Comparison of ENCODE assay signal across 31 cellular contexts in genomic region chr20:37154684-37155298, GRCh38.
"Had no signal": no experiment of that assay in that cellular context is flagged by ENCODE, and none has a peak within 500 bp of the region (broad histone marks: within the 10 kb centered on the region; RNA-seq: fewer than 3 reads in every experiment).

No MANE protein-coding gene starts in this region.

- H3K4me3 Mint-ChIP-seq: activated CD4-positive, alpha-beta T cell treated with anti-CD3 and anti-CD28 coated beads, Interleukin-2, amount 10 ng/mL, durations not matched to agents 7 days and 5 days; activated naive CD4-positive, alpha-beta T cell treated with anti-CD3 and anti-CD28 coated beads for 36 hours; activated naive CD4-positive, alpha-beta T cell treated with anti-CD3 and anti-CD28 coated beads, Interleukin-2, amount 50 U/mL, for 24 hours; activated naive CD8-positive, alpha-beta T cell treated with anti-CD3 and anti-CD28 coated beads for 36 hours; activated naive CD8-positive, alpha-beta T cell treated with anti-CD3 and anti-CD28 coated beads, Interleukin-2, amount 50 U/mL, for 24 hours; activated T-cell treated with anti-CD3 and anti-CD28 coated beads, Interleukin-2, amount 50 U/mL, for 4 hours; activated T-helper 1 cell treated with anti-CD3 and anti-CD28 coated beads, Interleukin-12 subunit alpha, Interleukin-12 subunit beta, Interleukin-2, Interleukin-4 antibody, amounts not matched to agents 30 ng/mL and 10 ng/mL and 1 ng/mL, durations not matched to agents 14 hours and 24 hours and 36 hours; effector memory CD8-positive, alpha-beta T cell; WTC11 had no signal

- H3K27ac ChIP-seq: adrenal gland, body of pancreas, esophagus squamous epithelium, gastroesophageal sphincter, heart right ventricle, hepatocyte, VCaP had no signal

- H3K36me3 ChIP-seq: adrenal gland, esophagus squamous epithelium had no signal

- H3K27me3 ChIP-seq: adrenal gland, body of pancreas, esophagus squamous epithelium, gastroesophageal sphincter, heart right ventricle, hepatocyte had no signal

- H3K27ac Mint-ChIP-seq: activated CD4-positive, alpha-beta T cell treated with anti-CD3 and anti-CD28 coated beads, Interleukin-2, amount 10 ng/mL, durations not matched to agents 7 days and 5 days; activated naive CD4-positive, alpha-beta T cell treated with anti-CD3 and anti-CD28 coated beads for 36 hours; activated naive CD4-positive, alpha-beta T cell treated with anti-CD3 and anti-CD28 coated beads, Interleukin-2, amount 50 U/mL, for 24 hours; activated naive CD8-positive, alpha-beta T cell treated with anti-CD3 and anti-CD28 coated beads for 36 hours; activated naive CD8-positive, alpha-beta T cell treated with anti-CD3 and anti-CD28 coated beads, Interleukin-2, amount 50 U/mL, for 24 hours; activated T-helper 1 cell treated with anti-CD3 and anti-CD28 coated beads, Interleukin-12 subunit alpha, Interleukin-12 subunit beta, Interleukin-2, Interleukin-4 antibody, amounts not matched to agents 30 ng/mL and 10 ng/mL and 1 ng/mL, durations not matched to agents 14 hours and 24 hours and 36 hours; activated T-helper 2 cell treated with anti-CD3 and anti-CD28 coated beads, Interferon-gamma antibody, Interleukin-2, Interleukin-4, amounts not matched to agents 10 μg/mL and 5 μg/mL and 100 μg/mL, durations not matched to agents 14 hours and 24 hours and 36 hours; effector memory CD8-positive, alpha-beta T cell; WTC11 had no signal

- H3K4me1 Mint-ChIP-seq: activated CD4-positive, alpha-beta T cell treated with anti-CD3 and anti-CD28 coated beads, Interleukin-2, amount 10 ng/mL, durations not matched to agents 7 days and 5 days; activated naive CD4-positive, alpha-beta T cell treated with anti-CD3 and anti-CD28 coated beads, Interleukin-2, amount 50 U/mL, for 24 hours; activated naive CD8-positive, alpha-beta T cell treated with anti-CD3 and anti-CD28 coated beads, Interleukin-2, amount 50 U/mL, for 24 hours; WTC11 had no signal

- H3K27me3 Mint-ChIP-seq: activated CD4-positive, alpha-beta T cell treated with anti-CD3 and anti-CD28 coated beads, Interleukin-2, amount 10 ng/mL, durations not matched to agents 7 days and 5 days; activated naive CD4-positive, alpha-beta T cell treated with anti-CD3 and anti-CD28 coated beads, Interleukin-2, amount 50 U/mL, for 24 hours; activated naive CD8-positive, alpha-beta T cell treated with anti-CD3 and anti-CD28 coated beads for 36 hours; activated naive CD8-positive, alpha-beta T cell treated with anti-CD3 and anti-CD28 coated beads, Interleukin-2, amount 50 U/mL, for 24 hours; effector memory CD8-positive, alpha-beta T cell had no signal

- H3K4me1 ChIP-seq: adrenal gland, body of pancreas, esophagus squamous epithelium, gastroesophageal sphincter, heart right ventricle had no signal

- H3K9me3 Mint-ChIP-seq: activated CD4-positive, alpha-beta T cell treated with anti-CD3 and anti-CD28 coated beads, Interleukin-2, amount 10 ng/mL, durations not matched to agents 7 days and 5 days; activated naive CD4-positive, alpha-beta T cell treated with anti-CD3 and anti-CD28 coated beads for 36 hours; activated naive CD4-positive, alpha-beta T cell treated with anti-CD3 and anti-CD28 coated beads, Interleukin-2, amount 50 U/mL, for 24 hours; activated naive CD8-positive, alpha-beta T cell treated with anti-CD3 and anti-CD28 coated beads for 36 hours; activated naive CD8-positive, alpha-beta T cell treated with anti-CD3 and anti-CD28 coated beads, Interleukin-2, amount 50 U/mL, for 24 hours; activated T-cell treated with anti-CD3 and anti-CD28 coated beads, Interleukin-2, amount 50 U/mL, for 4 hours; activated T-helper 1 cell treated with anti-CD3 and anti-CD28 coated beads, Interleukin-12 subunit alpha, Interleukin-12 subunit beta, Interleukin-2, Interleukin-4 antibody, amounts not matched to agents 30 ng/mL and 10 ng/mL and 1 ng/mL, durations not matched to agents 14 hours and 24 hours and 36 hours; activated T-helper 2 cell treated with anti-CD3 and anti-CD28 coated beads, Interferon-gamma antibody, Interleukin-2, Interleukin-4, amounts not matched to agents 10 μg/mL and 5 μg/mL and 100 μg/mL, durations not matched to agents 14 hours and 24 hours and 36 hours; effector memory CD8-positive, alpha-beta T cell had no signal

- ATAC-seq: activated naive CD8-positive, alpha-beta T cell treated with anti-CD3 and anti-CD28 coated beads, Interleukin-2, amount 50 U/mL, for 24 hours; activated T-cell treated with anti-CD3 and anti-CD28 coated beads, Interleukin-2, amount 50 U/mL, for 4 hours; body of pancreas; effector memory CD8-positive, alpha-beta T cell; gastroesophageal sphincter; heart right ventricle; WTC11 had no signal

- H3K36me3 Mint-ChIP-seq: activated naive CD8-positive, alpha-beta T cell treated with anti-CD3 and anti-CD28 coated beads for 36 hours had no signal

- H3K9me3 ChIP-seq: adrenal gland, body of pancreas, esophagus squamous epithelium, gastroesophageal sphincter, heart right ventricle had no signal

- DNase-seq: activated CD4-positive, alpha-beta T cell treated with anti-CD3 and anti-CD28 coated beads for 1 hour; activated CD4-positive, alpha-beta T cell treated with anti-CD3 and anti-CD28 coated beads for 4 hours; activated CD4-positive, alpha-beta T cell treated with anti-CD3 and anti-CD28 coated beads, Interleukin-2, amount 10 ng/mL, durations not matched to agents 7 days and 5 days; activated CD4-positive, alpha-beta T cell treated with anti-CD3 and anti-CD28 coated beads, Interleukin-2, amount 50 U/mL, for 48 hours; activated CD8-positive, alpha-beta memory T cell treated with anti-CD3 and anti-CD28 coated beads, Interleukin-2, amount 50 U/mL, for 48 hours; activated effector memory CD4-positive, alpha-beta T cell treated with anti-CD3 and anti-CD28 coated beads, Interleukin-2, amount 50 U/mL, for 16 hours; activated naive CD4-positive, alpha-beta T cell treated with anti-CD3 and anti-CD28 coated beads for 36 hours; activated naive CD8-positive, alpha-beta T cell treated with anti-CD3 and anti-CD28 coated beads for 36 hours; activated naive CD8-positive, alpha-beta T cell treated with anti-CD3 and anti-CD28 coated beads, Interleukin-2, amount 50 U/mL, for 24 hours; activated T-cell treated with anti-CD3 and anti-CD28 coated beads for 4 hours; activated T-cell treated with anti-CD3 and anti-CD28 coated beads, Interleukin-2, amount 50 U/mL, for 4 hours; adrenal gland; amygdala; aorta; body of pancreas; caudate nucleus; cortex of kidney; dermis blood vessel endothelial cell; effector CD4-positive, alpha-beta T cell; effector memory CD8-positive, alpha-beta T cell; esophagus squamous epithelium; foreskin melanocyte; heart right ventricle; T-helper 2 cell had no signal

- H3K4me3 ChIP-seq: adrenal gland, body of pancreas, esophagus squamous epithelium, gastroesophageal sphincter, heart right ventricle, hepatocyte had no signal
